ENCODE assay signal across 1 cellular context in the genomic region with DNA sequence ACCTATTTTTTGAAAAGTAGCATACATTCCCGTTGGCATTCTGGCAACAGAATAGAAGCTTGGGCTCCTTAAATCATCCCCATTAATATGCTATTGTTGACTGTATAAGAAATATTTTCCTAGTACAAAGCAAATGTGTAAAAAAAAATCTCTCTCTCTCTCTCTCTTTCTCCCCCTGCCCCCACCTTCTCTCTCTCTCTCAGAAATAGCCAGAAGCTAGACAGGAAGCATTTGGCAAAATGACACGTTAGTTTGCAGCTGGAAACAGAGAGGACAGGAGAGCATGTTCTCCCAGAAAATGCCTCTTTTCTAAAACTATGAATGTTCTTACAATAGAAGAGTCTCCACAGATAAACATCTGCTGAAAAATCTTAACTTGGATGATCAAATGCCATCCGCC.
TF ChIP-seq lines count a peak whose summit lies in the region.

No MANE protein-coding gene starts in this region.

TF ChIP-seq in IMR-90, 13 proteins besides CTCF, POLR2A, EP300 and RAD21 (continued from another document):
- TF ChIP-seq, protein P1, sequence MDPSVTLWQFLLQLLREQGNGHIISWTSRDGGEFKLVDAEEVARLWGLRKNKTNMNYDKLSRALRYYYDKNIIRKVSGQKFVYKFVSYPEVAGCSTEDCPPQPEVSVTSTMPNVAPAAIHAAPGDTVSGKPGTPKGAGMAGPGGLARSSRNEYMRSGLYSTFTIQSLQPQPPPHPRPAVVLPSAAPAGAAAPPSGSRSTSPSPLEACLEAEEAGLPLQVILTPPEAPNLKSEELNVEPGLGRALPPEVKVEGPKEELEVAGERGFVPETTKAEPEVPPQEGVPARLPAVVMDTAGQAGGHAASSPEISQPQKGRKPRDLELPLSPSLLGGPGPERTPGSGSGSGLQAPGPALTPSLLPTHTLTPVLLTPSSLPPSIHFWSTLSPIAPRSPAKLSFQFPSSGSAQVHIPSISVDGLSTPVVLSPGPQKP (IDR thresholded peaks at IDR 0.05; ENCODE audit: borderline replicate concordance, low read depth, low read length), result no peak
- no peak for TF ChIP-seq MAFK (IDR thresholded peaks at IDR 0.05; ENCODE audit: low read depth, low read length)
- TF ChIP-seq SMC3 (IDR thresholded peaks at IDR 0.05; ENCODE audit: low read depth, low read length), result no peak
- no peak for TF ChIP-seq CHD1 (IDR thresholded peaks at IDR 0.05; ENCODE audit: low read depth, low read length)
- no peak for TF ChIP-seq MXI1 (IDR thresholded peaks at IDR 0.05; ENCODE audit: borderline replicate concordance, low read depth, low read length)
- no peak for TF ChIP-seq BHLHE40 (IDR thresholded peaks at IDR 0.05; ENCODE audit: low read depth, low read length)
- TF ChIP-seq NFE2L2 (IDR thresholded peaks at IDR 0.05; ENCODE audit: low read depth, low read length), result no peak
TF ChIP-seq in IMR-90: peak in this region for 0.
